In the genomic region with DNA sequence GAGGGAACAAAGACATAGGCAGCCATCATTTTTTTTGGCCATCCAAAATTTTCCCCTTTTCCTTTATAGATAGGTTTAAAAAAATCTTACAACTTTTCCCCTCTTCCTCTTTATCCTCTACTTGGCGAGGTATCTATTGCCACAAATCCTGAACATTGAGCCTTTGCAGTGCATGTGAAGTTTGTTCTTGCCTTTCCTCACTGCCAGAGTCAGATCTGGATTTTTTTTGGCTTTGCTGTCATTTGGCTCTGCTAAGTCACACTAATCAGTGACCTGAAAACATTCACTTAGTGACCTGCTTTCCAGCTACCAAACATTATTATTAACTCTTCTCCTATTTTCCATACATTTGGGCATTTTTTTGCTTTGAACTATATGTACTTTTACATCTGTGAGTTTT, we compare ENCODE assay signal across 22 cellular contexts.
DNase-seq lines count a peak whose midpoint lies in the region; ATAC-seq lines count a peak whose summit lies in the region.
"Had no signal": no experiment of that assay in that cellular context is flagged by ENCODE, and none has a peak within 500 bp of the region (broad histone marks: within the 10 kb centered on the region; RNA-seq: fewer than 3 reads in every experiment).

No MANE protein-coding gene starts in this region.

- peak; percentile 38 for ATAC-seq in Right ventricle myocardium superior (ENCODE audit: poor library complexity)
- peak; percentile 33 for ATAC-seq in left lobe of liver
- ATAC-seq: GM12878 had no signal

- H3K4me3 ChIP-seq in neuronal stem cell (ENCODE audit: low read length in 2 of 2), result no peak overlapping the region
- H3K4me3 ChIP-seq: BLaER1, GM12878 had no signal

- no peak overlapping the region for H4K8ac ChIP-seq in neuronal stem cell (ENCODE audit: low read depth, low read length)

- no peak overlapping the region for H3K4me2 ChIP-seq in neuronal stem cell (ENCODE audit: insufficient read depth, low read length, poor library complexity, severe bottlenecking)
- H3K4me2 ChIP-seq: BLaER1 had no signal

- peak overlapping the region; percentile 52 for H2AFZ ChIP-seq in neuronal stem cell (ENCODE audit: low read length)

- no peak overlapping the region for H3K23ac ChIP-seq in neuronal stem cell (ENCODE audit: low read depth, low read length, poor library complexity)

- no peaks in the 10 kb centered on the region for H3K9me3 ChIP-seq in neuronal stem cell (replicated peaks in 1 of 2; ENCODE audit: control insufficient read depth in 2 of 2, insufficient read depth in 1 of 2, low read depth in 1 of 2, low read length in 2 of 2)
- H3K9me3 ChIP-seq: BE2C, BLaER1 had no signal

- H2BK5ac ChIP-seq in neuronal stem cell (ENCODE audit: low read length), result no peak overlapping the region

- H3K27ac ChIP-seq in neuronal stem cell (replicated peaks; ENCODE audit: low read length), result no peak overlapping the region
- H3K27ac ChIP-seq: 22Rv1, BLaER1 had no signal

- H2BK120ac ChIP-seq in neuronal stem cell (ENCODE audit: low read depth, low read length), result no peak overlapping the region

- intact Hi-C loops in Right ventricle myocardium superior (cut with DNase I) (no loop called here), cardiac septum (cut with DNase I) (no loop called here)

- H3K9ac ChIP-seq in neuronal stem cell (ENCODE audit: low read depth, low read length, poor library complexity), result no peak overlapping the region
- H3K9ac ChIP-seq: BLaER1 had no signal

- H2BK12ac ChIP-seq in neuronal stem cell (ENCODE audit: low read length), result no peak overlapping the region

- H3K18ac ChIP-seq in neuronal stem cell (ENCODE audit: low read length), result no peak overlapping the region

- H3K36me3 ChIP-seq in neuronal stem cell (replicated peaks in 1 of 2; ENCODE audit: control insufficient read depth in 2 of 2, insufficient read depth in 2 of 2, low read length in 2 of 2), result no peaks in the 10 kb centered on the region
- H3K36me3 ChIP-seq: BE2C, BLaER1 had no signal

- H3K79me1 ChIP-seq in neuronal stem cell (ENCODE audit: low read depth, low read length), result no peaks in the 10 kb centered on the region

- H3K4me1 ChIP-seq in neuronal stem cell (ENCODE audit: control insufficient read depth in 2 of 2, insufficient read depth in 1 of 2, low read depth in 1 of 2, low read length in 2 of 2), result no peaks in the 10 kb centered on the region
- H3K4me1 ChIP-seq: BE2C, BLaER1 had no signal

- DNase-seq in Right ventricle myocardium superior (no peak), cardiac septum (ENCODE audit: low spot score) (no peak), left lobe of liver (ENCODE audit: low spot score) (no peak), neuronal stem cell (ENCODE audit: low spot score) (no peak), A172 (ENCODE audit: low spot score) (no peak)
- DNase-seq: ACHN; BE2C; C1 segment of cervical spinal cord; CD4-positive, alpha-beta memory T cell; CD4-positive, CD25-positive, alpha-beta regulatory T cell; CD8-positive, alpha-beta memory T cell; COR-L47; DMS 273 treated with DMSO at 0.1 percent for 48 hours; DMS153; DMS53; DMS79; DND-41; EL; GDM1 had no signal

- no peak overlapping the region for H4K91ac ChIP-seq in neuronal stem cell (ENCODE audit: low read depth, low read length, poor library complexity)

- H2AK5ac ChIP-seq in neuronal stem cell (ENCODE audit: low read depth, low read length), result no peak overlapping the region

- no CpG with 5 or more reads among the region's 1 CpG for WGBS in neuronal stem cell (ENCODE audit: extremely low coverage in 2 of 2, insufficient read length in 2 of 2, insufficient replicate concordance in 1 of 2), 2 donors

- no peak overlapping the region for H3K14ac ChIP-seq in neuronal stem cell (ENCODE audit: low read length)

- no peak overlapping the region for H2BK15ac ChIP-seq in neuronal stem cell (ENCODE audit: low read length)

- H3K27me3 ChIP-seq in neuronal stem cell (ENCODE audit: control insufficient read depth in 3 of 3, insufficient read depth in 3 of 3, low read depth in 1 of 3, low read length in 3 of 3), result no peaks in the 10 kb centered on the region
- H3K27me3 ChIP-seq: BE2C, BLaER1 had no signal

- no peak overlapping the region for H3K4ac ChIP-seq in neuronal stem cell (ENCODE audit: low read length)
